17 cellular contexts compared by ENCODE assay signal in the genomic region with DNA sequence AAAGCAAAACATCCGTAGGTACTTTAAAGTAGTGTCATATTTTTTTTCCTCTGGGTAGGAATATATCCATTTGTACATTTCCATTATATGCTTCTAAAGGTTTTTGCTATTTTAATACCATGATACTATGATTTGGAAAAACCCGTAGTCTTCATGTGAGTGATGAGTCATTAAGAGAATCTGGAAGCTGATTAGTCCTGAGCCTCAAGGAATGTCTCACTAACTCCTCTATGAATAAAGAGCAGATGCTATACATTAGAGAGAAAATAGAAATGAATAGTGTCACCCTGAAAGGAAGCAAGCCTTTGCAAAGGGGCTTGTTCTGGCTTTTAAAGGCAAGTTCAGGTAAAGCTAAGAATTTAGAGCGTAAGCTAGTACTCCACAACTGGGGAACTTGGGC.
DNase-seq lines count a peak whose midpoint lies in the region; ATAC-seq, FAIRE-seq and TF ChIP-seq lines count a peak whose summit lies in the region.
"Had no signal": no experiment of that assay in that cellular context is flagged by ENCODE, and none has a peak within 500 bp of the region (broad histone marks: within the 10 kb centered on the region; RNA-seq: fewer than 3 reads in every experiment).

No MANE protein-coding gene starts in this region.

- TF ChIP-seq CTCF in AG09319 (IDR thresholded peaks at IDR 0.05; ENCODE audit: low read depth, low read length), result no peak
- TF ChIP-seq CTCF in bronchial epithelial cell (IDR thresholded peaks at IDR 0.05; ENCODE audit: insufficient read depth, low read length, severe bottlenecking), result no peak
- no peak for TF ChIP-seq CTCF in right atrium auricular region (IDR thresholded peaks at IDR 0.05)

- H3K27ac ChIP-seq in right atrium auricular region, result no peak overlapping the region
- H3K27ac ChIP-seq: adrenal gland, tibial nerve had no signal

- H3K4me3 ChIP-seq in bronchial epithelial cell (ENCODE audit: low read depth, low read length) (no peak overlapping the region), HAP-1 (no peak overlapping the region), right atrium auricular region (no peak overlapping the region)
- H3K4me3 ChIP-seq: adrenal gland, tibial nerve had no signal

- ATAC-seq in HG02970 (IDR thresholded peaks at IDR 0.05; ENCODE audit: low FRiP score, unreplicated experiment), result no peak
- ATAC-seq: activated CD8-positive, alpha-beta T cell treated with anti-CD3 and anti-CD28 coated beads for 36 hours; naive thymus-derived CD8-positive, alpha-beta T cell had no signal

- no peak for FAIRE-seq in bronchial epithelial cell (lab: Jason Lieb, UNC)
- FAIRE-seq: H1 had no signal

- no peaks in the 10 kb centered on the region for H3K9me3 ChIP-seq in HAP-1
- no peaks in the 10 kb centered on the region for H3K9me3 ChIP-seq in right atrium auricular region
- H3K9me3 ChIP-seq: adrenal gland, tibial nerve had no signal

- H3K27me3 ChIP-seq in bronchial epithelial cell (ENCODE audit: control insufficient read depth, insufficient read depth, low read length), result no peaks in the 10 kb centered on the region
- H3K27me3 ChIP-seq in HAP-1 (ENCODE audit: low read depth), result no peaks in the 10 kb centered on the region
- no peaks in the 10 kb centered on the region for H3K27me3 ChIP-seq in right atrium auricular region
- H3K27me3 ChIP-seq: adrenal gland, tibial nerve had no signal

- DNase-seq in AG09319 (ENCODE audit: extremely low read depth, low read depth), result peak; percentile 5
- DNase-seq in LHCN-M2 (ENCODE audit: low read depth), result peak; percentile 4
- DNase-seq in bronchial epithelial cell (ENCODE audit: low read depth), result peak; percentile 38
- peak; percentile 80 for DNase-seq in iris pigment epithelial cell (ENCODE audit: low read depth)
- DNase-seq in NCI-H146 (lab: John Stamatoyannopoulos, UW), result no peak
- DNase-seq in HAP-1 (ENCODE audit: low spot score in 2 of 2), result no peak
- no peak for DNase-seq in right atrium auricular region (ENCODE audit: low spot score)
- DNase-seq: activated CD8-positive, alpha-beta T cell treated with anti-CD3 and anti-CD28 coated beads for 36 hours; adrenal gland; KBM-7; naive thymus-derived CD8-positive, alpha-beta T cell; NCI-H1105 treated with DMSO at 0.1 percent for 48 hours; NCI-H345; SIG-M5 had no signal

- no peaks in the 10 kb centered on the region for H3K36me3 ChIP-seq in bronchial epithelial cell (ENCODE audit: control insufficient read depth, insufficient read depth, low read length)
- no peaks in the 10 kb centered on the region for H3K36me3 ChIP-seq in HAP-1 (replicated peaks)
- no peaks in the 10 kb centered on the region for H3K36me3 ChIP-seq in right atrium auricular region
- H3K36me3 ChIP-seq: adrenal gland had no signal

- in situ Hi-C loops in HAP-1 (cut with MboI; ENCODE audit: low sequenced_read_pairs), result no loop called here

- H3K4me1 ChIP-seq in HAP-1 (no peaks in the 10 kb centered on the region), right atrium auricular region (no peaks in the 10 kb centered on the region)
- H3K4me1 ChIP-seq: adrenal gland, tibial nerve had no signal

Comparison
In these comparisons a context has a peak if more than half of its experiments do, and no peak if none do; other contexts are left out.
1. DNase-seq: peak in AG09319 (single experiment), LHCN-M2 (single experiment), bronchial epithelial cell (single experiment) and iris pigment epithelial cell (single experiment); none in NCI-H146 (single experiment), HAP-1 (0 of 2) and right atrium auricular region (single experiment).